In genomic region chr14:65098586-65098985, GRCh38 we compare ENCODE assay signal across 11 cellular contexts.
DNase-seq lines count a peak whose midpoint lies in the region; ATAC-seq, FAIRE-seq and TF ChIP-seq lines count a peak whose summit lies in the region.
"Had no signal": no experiment of that assay in that cellular context is flagged by ENCODE, and none has a peak within 500 bp of the region (broad histone marks: within the 10 kb centered on the region; RNA-seq: fewer than 3 reads in every experiment).

No MANE protein-coding gene starts in this region.

- H3K27me3 Mint-ChIP-seq in T-helper 2 cell treated with Interferon-gamma antibody and Interleukin-4, amounts not matched to agents 5 μg/mL and 100 μg/mL, for 36 hours (ENCODE audit: low read depth): no peaks in the 10 kb centered on the region
- no peaks in the 10 kb centered on the region for H3K27me3 Mint-ChIP-seq in stimulated activated naive B cell treated with anti-CD40 and anti-IgM and Interleukin-4, amounts not matched to agents 10 μg/mL and 1 μg/mL and 100 μg/mL, for 72 hours
- H3K27me3 Mint-ChIP-seq in nephron progenitor cell (ENCODE audit: low read depth, poor library complexity): peaks cover 3% of the 10 kb centered on the region

- H3K27ac ChIP-seq in HL-60 (replicated peaks): peak overlapping the region; percentile 36; the same call in 1 of the 2 replicates
- H3K27ac ChIP-seq: epithelial cell of prostate had no signal

- no peaks in the 10 kb centered on the region for H3K9me3 Mint-ChIP-seq in T-helper 2 cell treated with Interferon-gamma antibody and Interleukin-4, amounts not matched to agents 5 μg/mL and 100 μg/mL, for 36 hours
- no peaks in the 10 kb centered on the region for H3K9me3 Mint-ChIP-seq in stimulated activated naive B cell treated with anti-CD40 and anti-IgM and Interleukin-4, amounts not matched to agents 10 μg/mL and 1 μg/mL and 100 μg/mL, for 72 hours
- no peaks in the 10 kb centered on the region for H3K9me3 Mint-ChIP-seq in nephron progenitor cell

- peak overlapping the region; percentile 9; the same call in 1 of the 2 replicates for H3K4me3 ChIP-seq in HL-60 (replicated peaks; ENCODE audit: insufficient read depth, low read length)

- H3K4me1 Mint-ChIP-seq in T-helper 2 cell treated with Interferon-gamma antibody and Interleukin-4, amounts not matched to agents 5 μg/mL and 100 μg/mL, for 36 hours (ENCODE audit: low read depth): peaks cover 66% of the 10 kb centered on the region
- peaks cover 35 to 65% of the 10 kb centered on the region in 2 donors for H3K4me1 Mint-ChIP-seq in stimulated activated naive B cell treated with anti-CD40 and anti-IgM and Interleukin-4, amounts not matched to agents 10 μg/mL and 1 μg/mL and 100 μg/mL, for 72 hours
- peaks cover 25% of the 10 kb centered on the region for H3K4me1 Mint-ChIP-seq in nephron progenitor cell

- no peak for FAIRE-seq in RCC 7860 (lab: Jason Lieb, UNC)

- no peak for TF ChIP-seq CTCF in HL-60 (IDR thresholded peaks at IDR 0.05; ENCODE audit: insufficient read depth, low read length)
- no peak for TF ChIP-seq CTCF in nephron progenitor cell (IDR thresholded peaks at IDR 0.05)

- H3K27ac Mint-ChIP-seq in T-helper 2 cell treated with Interferon-gamma antibody and Interleukin-4, amounts not matched to agents 5 μg/mL and 100 μg/mL, for 36 hours: peak overlapping the region; percentile 84
- H3K27ac Mint-ChIP-seq in stimulated activated naive B cell treated with anti-CD40 and anti-IgM and Interleukin-4, amounts not matched to agents 10 μg/mL and 1 μg/mL and 100 μg/mL, for 72 hours: peak overlapping the region; percentile 48
- H3K27ac Mint-ChIP-seq in nephron progenitor cell: no peak overlapping the region

- DNase-seq in HL-60 (ENCODE audit: low read depth in 1 of 2, low spot score in 1 of 2): no peak
- DNase-seq in T-helper 2 cell treated with Interferon-gamma antibody and Interleukin-4, amounts not matched to agents 5 μg/mL and 100 μg/mL, for 36 hours (ENCODE audit: low spot score): no peak
- peak; percentile 69 for DNase-seq in fibroblast of peridontal ligament (ENCODE audit: extremely low read depth)
- DNase-seq in stimulated activated naive B cell treated with anti-CD40 and anti-IgM and Interleukin-4, amounts not matched to agents 10 μg/mL and 1 μg/mL and 100 μg/mL, for 72 hours: no peak
- DNase-seq in RCC 7860 (ENCODE audit: low spot score): no peak
- no peak for DNase-seq in NCI-H2029 (lab: John Stamatoyannopoulos, UW)
- no peak for DNase-seq in nephron progenitor cell
- DNase-seq: H7 had no signal

- H3K27me3 ChIP-seq in HL-60 (ENCODE audit: insufficient read depth, poor library complexity, severe bottlenecking): no peaks in the 10 kb centered on the region

- peaks cover 63% of the 10 kb centered on the region for H3K36me3 Mint-ChIP-seq in T-helper 2 cell treated with Interferon-gamma antibody and Interleukin-4, amounts not matched to agents 5 μg/mL and 100 μg/mL, for 36 hours (ENCODE audit: low read depth)
- peaks cover 9 to 32% of the 10 kb centered on the region in 2 donors for H3K36me3 Mint-ChIP-seq in stimulated activated naive B cell treated with anti-CD40 and anti-IgM and Interleukin-4, amounts not matched to agents 10 μg/mL and 1 μg/mL and 100 μg/mL, for 72 hours
- H3K36me3 Mint-ChIP-seq in nephron progenitor cell (ENCODE audit: low read depth): peaks cover 27% of the 10 kb centered on the region

- H3K4me3 Mint-ChIP-seq in T-helper 2 cell treated with Interferon-gamma antibody and Interleukin-4, amounts not matched to agents 5 μg/mL and 100 μg/mL, for 36 hours: peak overlapping the region; percentile 86
- peak overlapping the region; percentile 41 to 75 for H3K4me3 Mint-ChIP-seq in stimulated activated naive B cell treated with anti-CD40 and anti-IgM and Interleukin-4, amounts not matched to agents 10 μg/mL and 1 μg/mL and 100 μg/mL, for 72 hours
- H3K4me3 Mint-ChIP-seq in nephron progenitor cell: no peak overlapping the region

- no peak for ATAC-seq in stimulated activated naive B cell treated with anti-CD40 and anti-IgM and Interleukin-4, amounts not matched to agents 10 μg/mL and 1 μg/mL and 100 μg/mL, for 72 hours (replicated peaks)
- ATAC-seq in GM21390 (IDR thresholded peaks at IDR 0.05; ENCODE audit: unreplicated experiment): no peak
- ATAC-seq: Panc1 had no signal
